Comparison of ENCODE assay signal across 8 cellular contexts in genomic region chr15:70762469-70763119, GRCh38. TPM values are rescaled to one million over a fixed set of nuclear protein-coding genes. Genes with fewer than 3 reads are reported as not detected.
A peak's percentile ranks its signal among the peaks of the same experiment; 100 is the strongest.
DNase-seq lines count a peak whose midpoint lies in the region; ATAC-seq and TF ChIP-seq lines count a peak whose summit lies in the region.

No MANE protein-coding gene starts in this region.

- no peak for TF ChIP-seq EP300 in Ishikawa (IDR thresholded peaks at IDR 0.05; ENCODE audit: borderline replicate concordance)

- intact Hi-C loops in heart left ventricle (cut with DNase I) = loop anchor here in 5 of 10 donors (1.0 to 10.0 kb wide), 7 partner anchors 11 to 80 kb away; no protein-coding TSS in a partner anchor
- intact Hi-C loops in prostate gland (cut with DNase I) = no loop called here

- TF ChIP-seq POLR2A in heart left ventricle (IDR thresholded peaks at IDR 0.05) = no peak
- TF ChIP-seq POLR2A in prostate gland (IDR thresholded peaks at IDR 0.05) = peak; percentile 23

- peak overlapping the region; percentile 71 to 97 (median 90) for H3K4me3 ChIP-seq in heart left ventricle
- H3K4me3 ChIP-seq in prostate gland = peak overlapping the region; percentile 89 to 96

- peaks cover 0 to 7% (median 0%) of the 10 kb centered on the region in 9 donors for H3K36me3 ChIP-seq in heart left ventricle
- no peaks in the 10 kb centered on the region for H3K36me3 ChIP-seq in prostate gland

- 0 to 2% (median 1%) methylated on average over 38 to 45 of the region's 45 CpGs for WGBS in heart left ventricle, 4 donors
- under 1% methylated on average over 45 of the region's 45 CpGs for WGBS in prostate gland

- TF ChIP-seq RAD21 in Ishikawa (IDR thresholded peaks at IDR 0.05; ENCODE audit: low read depth) = no peak

- H3K27me3 ChIP-seq in heart left ventricle (no peaks in the 10 kb centered on the region), prostate gland (replicated peaks; ENCODE audit: insufficient read depth) (no peaks in the 10 kb centered on the region)

- TF ChIP-seq CTCF in heart left ventricle (IDR thresholded peaks at IDR 0.05) = no peak
- no peak for TF ChIP-seq CTCF in prostate gland (IDR thresholded peaks at IDR 0.05)

- peak in 3 of 4 donors; percentile 25 to 38 (median 37) for ATAC-seq in heart left ventricle

- H3K4me1 ChIP-seq in heart left ventricle (peaks cover 0 to 72% (median 48%) of the 10 kb centered on the region in 12 donors), prostate gland (replicated peaks) (no peaks in the 10 kb centered on the region)

- DNase-seq in stimulated activated CD4-positive, alpha-beta T cell treated with anti-CD3 and anti-CD28 coated beads, Interleukin-12 subunit alpha, Interleukin-12 subunit beta, amount 100 ng/mL, for 4 hours = peak; percentile 3
- DNase-seq in stimulated activated CD4-positive, alpha-beta T cell treated with anti-CD3 and anti-CD28 coated beads, Interleukin-1b, Interleukin-23, amount 100 ng/mL, for 48 hours = no peak
- peak; percentile 1 for DNase-seq in activated T-helper 9 cell treated with anti-CD3 and anti-CD28 coated beads, Interleukin-2, amount 50 U/mL, for 16 hours (ENCODE audit: low read depth)
- DNase-seq in heart left ventricle (peak; percentile 36 to 72 (median 44)), prostate gland (ENCODE audit: low spot score) (peak; percentile 34), COR-L47 (lab: John Stamatoyannopoulos, UW) (no peak), SHP77 (lab: John Stamatoyannopoulos, UW) (no peak)

- H3K27ac ChIP-seq in heart left ventricle = peak overlapping the region; percentile 87 to 99 (median 96)
- H3K27ac ChIP-seq in prostate gland = peak overlapping the region; percentile 94 to 96

- no peaks in the 10 kb centered on the region for H3K9me3 ChIP-seq in heart left ventricle
- no peaks in the 10 kb centered on the region for H3K9me3 ChIP-seq in prostate gland

TF ChIP-seq in Ishikawa, 13 proteins besides CTCF, POLR2A, EP300 and RAD21:
- TF ChIP-seq TEAD4 (IDR thresholded peaks at IDR 0.05) = no peak
- no peak for TF ChIP-seq YY1 (IDR thresholded peaks at IDR 0.05; ENCODE audit: low read depth)
- TF ChIP-seq NFIC (IDR thresholded peaks at IDR 0.05) = no peak
- no peak for TF ChIP-seq CREB1 (IDR thresholded peaks at IDR 0.05; ENCODE audit: low read depth)
- TF ChIP-seq TCF12 (IDR thresholded peaks at IDR 0.05; ENCODE audit: low read depth) = 0 out of 2 replicates have a peak, but pooled peaks have one; percentile 8
- no peak; the same call in 1 of the 2 replicates for TF ChIP-seq USF1 (IDR thresholded peaks at IDR 0.05)
- TF ChIP-seq REST (IDR thresholded peaks at IDR 0.05; ENCODE audit: low read depth) = no peak
- TF ChIP-seq MAX (IDR thresholded peaks at IDR 0.05) = no peak
- peak; percentile 56 for TF ChIP-seq ZBTB7A (IDR thresholded peaks at IDR 0.05; ENCODE audit: low read depth)
- TF ChIP-seq TAF1 (IDR thresholded peaks at IDR 0.05; ENCODE audit: low read depth) = 0 out of 2 replicates have a peak, but pooled peaks have one; percentile 13

RNA-seq across cellular contexts. Expression of gene UACA, which starts 0.8 kb away (rescaled TPM):
- total RNA-seq in heart left ventricle (10 to 100 TPM; 23.9 to 57.1 (median 51.2) TPM), prostate gland (10 to 100 TPM; 16.3 to 35.2 TPM)
- 10 to 100 TPM; 10.7 to 41.4 TPM for polyA plus RNA-seq in heart left ventricle

Comparison
In these comparisons a context has a peak if more than half of its experiments do, and no peak if none do; other contexts are left out.
1. DNase-seq: peak in stimulated activated CD4-positive, alpha-beta T cell treated with anti-CD3 and anti-CD28 coated beads, Interleukin-12 subunit alpha, Interleukin-12 subunit beta, amount 100 ng/mL, for 4 hours (single experiment), activated T-helper 9 cell treated with anti-CD3 and anti-CD28 coated beads, Interleukin-2, amount 50 U/mL, for 16 hours (single experiment), heart left ventricle (5 of 5) and prostate gland (single experiment); none in stimulated activated CD4-positive, alpha-beta T cell treated with anti-CD3 and anti-CD28 coated beads, Interleukin-1b, Interleukin-23, amount 100 ng/mL, for 48 hours (single experiment), COR-L47 (single experiment) and SHP77 (0 of 2).